Comparison of ENCODE assay signal across 13 cellular contexts in the genomic region with DNA sequence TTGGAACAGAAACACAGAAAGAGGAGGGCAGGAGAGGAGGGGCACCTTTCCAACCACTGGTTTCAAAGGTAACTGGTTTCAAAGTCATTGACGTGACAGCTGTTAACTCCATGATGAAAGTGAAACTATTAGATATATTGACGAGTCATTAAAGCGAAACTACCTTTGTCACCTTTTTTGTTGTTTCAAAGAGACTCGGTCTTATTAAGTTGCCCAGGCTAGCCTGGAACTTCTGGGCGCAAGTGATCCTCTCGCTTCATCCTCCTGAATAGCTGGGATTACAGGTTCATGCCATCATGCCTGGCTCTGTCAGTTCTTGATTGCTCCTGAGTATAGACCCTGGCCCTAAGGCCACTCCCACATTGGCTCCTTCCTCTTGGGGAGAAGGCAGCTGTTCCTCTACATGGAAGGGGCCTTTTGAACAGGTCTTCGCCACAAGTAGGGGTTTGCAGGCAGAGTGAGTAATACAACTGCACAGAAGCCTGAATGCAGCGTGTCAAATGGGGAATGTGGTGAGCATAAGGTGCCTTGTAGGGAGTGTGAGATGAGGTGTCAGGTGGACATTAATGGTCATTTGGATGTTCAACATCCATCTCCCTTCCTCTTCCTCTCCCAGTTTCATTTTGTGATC. TPM values are rescaled to one million over a fixed set of nuclear protein-coding genes. Genes with fewer than 3 reads are reported as not detected.
DNase-seq lines count a peak whose midpoint lies in the region; ATAC-seq lines count a peak whose summit lies in the region.
"Had no signal": no experiment of that assay in that cellular context is flagged by ENCODE, and none has a peak within 500 bp of the region (broad histone marks: within the 10 kb centered on the region; RNA-seq: fewer than 3 reads in every experiment).

No MANE protein-coding gene starts in this region.

- peaks cover 32 to 39% of the 10 kb centered on the region in 2 donors for H3K4me1 Mint-ChIP-seq in natural killer cell treated with Interleukin-12 subunit alpha and Interleukin-12 subunit beta and Interleukin-15 and Interleukin-18, amount 100 ng/mL, for 72 hours (ENCODE audit: low read depth in 2 of 2)
- peaks cover 21% of the 10 kb centered on the region for H3K4me1 Mint-ChIP-seq in activated T-helper 2 cell treated with anti-CD3 and anti-CD28 coated beads, Interferon-gamma antibody, Interleukin-2, Interleukin-4, amounts not matched to agents 10 μg/mL and 5 μg/mL and 100 μg/mL, durations not matched to agents 14 hours and 24 hours and 36 hours (ENCODE audit: low read depth)

- intact Hi-C loops in activated T-helper 2 cell treated with anti-CD3 and anti-CD28 coated beads, Interferon-gamma antibody, Interleukin-2, Interleukin-4, amounts not matched to agents 10 μg/mL and 5 μg/mL and 100 μg/mL, durations not matched to agents 14 hours and 24 hours and 36 hours (cut with micrococcal nuclease), result no loop called here

- H3K4me3 Mint-ChIP-seq in natural killer cell treated with Interleukin-12 subunit alpha and Interleukin-12 subunit beta and Interleukin-15 and Interleukin-18, amount 100 ng/mL, for 72 hours, result peak overlapping the region; percentile 62
- H3K4me3 Mint-ChIP-seq in activated T-helper 2 cell treated with anti-CD3 and anti-CD28 coated beads, Interferon-gamma antibody, Interleukin-2, Interleukin-4, amounts not matched to agents 10 μg/mL and 5 μg/mL and 100 μg/mL, durations not matched to agents 14 hours and 24 hours and 36 hours (ENCODE audit: low read depth), result no peak overlapping the region
- H3K4me3 Mint-ChIP-seq: activated naive CD4-positive, alpha-beta T cell treated with anti-CD3 and anti-CD28 coated beads, Interleukin-2, amount 50 U/mL, for 24 hours had no signal

- ATAC-seq in GM21529 (IDR thresholded peaks at IDR 0.05; ENCODE audit: unreplicated experiment), result peak; percentile 84
- peak; percentile 73 for ATAC-seq in HG03520 (IDR thresholded peaks at IDR 0.05; ENCODE audit: unreplicated experiment)
- ATAC-seq in natural killer cell treated with Interleukin-12 subunit alpha and Interleukin-12 subunit beta and Interleukin-15 and Interleukin-18, amount 100 ng/mL, for 72 hours, result peak in 1 of 2 donors; percentile 57

- DNase-seq in NK-92 treated with Interleukin-12 subunit alpha and Interleukin-12 subunit beta, amount 100 ng/mL, for 24 hours (lab: John Stamatoyannopoulos, UW), result peak; percentile 35
- DNase-seq in NK-92 (lab: John Stamatoyannopoulos, UW; ENCODE audit: unreplicated experiment) (no peak), H4 (ENCODE audit: low spot score) (no peak), SIG-M5 treated with dmso at 0.1 percent for 504 hours (lab: John Stamatoyannopoulos, UW; ENCODE audit: unreplicated experiment) (no peak)
- no peak for DNase-seq in natural killer cell treated with Interleukin-12 subunit alpha and Interleukin-12 subunit beta and Interleukin-15 and Interleukin-18, amount 100 ng/mL, for 72 hours (ENCODE audit: low spot score)
- no peak for DNase-seq in activated T-helper 2 cell treated with anti-CD3 and anti-CD28 coated beads, Interferon-gamma antibody, Interleukin-2, Interleukin-4, amounts not matched to agents 10 μg/mL and 5 μg/mL and 100 μg/mL, durations not matched to agents 14 hours and 24 hours and 36 hours (ENCODE audit: low spot score)
- DNase-seq: NCI-H1417 treated with DMSO at 0.1 percent for 48 hours; stimulated activated CD4-positive, alpha-beta T cell treated with anti-CD3 and anti-CD28 coated beads, Interleukin-4, amount 100 ng/mL, for 1 hour had no signal

- H3K27me3 Mint-ChIP-seq in natural killer cell treated with Interleukin-12 subunit alpha and Interleukin-12 subunit beta and Interleukin-15 and Interleukin-18, amount 100 ng/mL, for 72 hours, result no peaks in the 10 kb centered on the region
- no peaks in the 10 kb centered on the region for H3K27me3 Mint-ChIP-seq in activated T-helper 2 cell treated with anti-CD3 and anti-CD28 coated beads, Interferon-gamma antibody, Interleukin-2, Interleukin-4, amounts not matched to agents 10 μg/mL and 5 μg/mL and 100 μg/mL, durations not matched to agents 14 hours and 24 hours and 36 hours (ENCODE audit: low read depth)
- H3K27me3 Mint-ChIP-seq: activated naive CD4-positive, alpha-beta T cell treated with anti-CD3 and anti-CD28 coated beads, Interleukin-2, amount 50 U/mL, for 24 hours had no signal

- H3K36me3 Mint-ChIP-seq in natural killer cell treated with Interleukin-12 subunit alpha and Interleukin-12 subunit beta and Interleukin-15 and Interleukin-18, amount 100 ng/mL, for 72 hours, result no peaks in the 10 kb centered on the region
- H3K36me3 Mint-ChIP-seq in activated T-helper 2 cell treated with anti-CD3 and anti-CD28 coated beads, Interferon-gamma antibody, Interleukin-2, Interleukin-4, amounts not matched to agents 10 μg/mL and 5 μg/mL and 100 μg/mL, durations not matched to agents 14 hours and 24 hours and 36 hours (ENCODE audit: low read depth), result no peaks in the 10 kb centered on the region
- H3K36me3 Mint-ChIP-seq: activated naive CD4-positive, alpha-beta T cell treated with anti-CD3 and anti-CD28 coated beads, Interleukin-2, amount 50 U/mL, for 24 hours had no signal

- H3K9me3 Mint-ChIP-seq in natural killer cell treated with Interleukin-12 subunit alpha and Interleukin-12 subunit beta and Interleukin-15 and Interleukin-18, amount 100 ng/mL, for 72 hours, result no peaks in the 10 kb centered on the region
- H3K9me3 Mint-ChIP-seq in activated T-helper 2 cell treated with anti-CD3 and anti-CD28 coated beads, Interferon-gamma antibody, Interleukin-2, Interleukin-4, amounts not matched to agents 10 μg/mL and 5 μg/mL and 100 μg/mL, durations not matched to agents 14 hours and 24 hours and 36 hours, result no peaks in the 10 kb centered on the region
- H3K9me3 Mint-ChIP-seq: activated naive CD4-positive, alpha-beta T cell treated with anti-CD3 and anti-CD28 coated beads, Interleukin-2, amount 50 U/mL, for 24 hours had no signal

- H3K27ac Mint-ChIP-seq in natural killer cell treated with Interleukin-12 subunit alpha and Interleukin-12 subunit beta and Interleukin-15 and Interleukin-18, amount 100 ng/mL, for 72 hours, result peak overlapping the region; percentile 41 to 59
- H3K27ac Mint-ChIP-seq in activated T-helper 2 cell treated with anti-CD3 and anti-CD28 coated beads, Interferon-gamma antibody, Interleukin-2, Interleukin-4, amounts not matched to agents 10 μg/mL and 5 μg/mL and 100 μg/mL, durations not matched to agents 14 hours and 24 hours and 36 hours, result no peak overlapping the region
- H3K27ac Mint-ChIP-seq: activated naive CD4-positive, alpha-beta T cell treated with anti-CD3 and anti-CD28 coated beads, Interleukin-2, amount 50 U/mL, for 24 hours had no signal

RNA-seq across cellular contexts. Expression of a gene that starts 3.4 kb away (rescaled TPM):
- total RNA-seq in natural killer cell treated with Interleukin-12 subunit alpha and Interleukin-12 subunit beta and Interleukin-15 and Interleukin-18, amount 100 ng/mL, for 72 hours, result under 1 TPM in 1 of 2 donors, not detected in 1; 0.45 TPM
- total RNA-seq in activated T-helper 2 cell treated with anti-CD3 and anti-CD28 coated beads, Interferon-gamma antibody, Interleukin-2, Interleukin-4, amounts not matched to agents 10 μg/mL and 5 μg/mL and 100 μg/mL, durations not matched to agents 14 hours and 24 hours and 36 hours, result 3.5 and 5.8 TPM in 2 replicates
- total RNA-seq in H4 (2014; rRNA removed; shearing (Covaris generic)), result 5.8 and 7.3 TPM in 2 replicates
- total RNA-seq: mesenteric fat pad had no signal

RNA-seq across cellular contexts. Expression of a gene that starts 12.3 kb away (rescaled TPM):
- total RNA-seq in natural killer cell treated with Interleukin-12 subunit alpha and Interleukin-12 subunit beta and Interleukin-15 and Interleukin-18, amount 100 ng/mL, for 72 hours, result not detected
- total RNA-seq in activated T-helper 2 cell treated with anti-CD3 and anti-CD28 coated beads, Interferon-gamma antibody, Interleukin-2, Interleukin-4, amounts not matched to agents 10 μg/mL and 5 μg/mL and 100 μg/mL, durations not matched to agents 14 hours and 24 hours and 36 hours, result not detected in 2 replicates
- not detected in 2 replicates for total RNA-seq in H4 (2014; rRNA removed; shearing (Covaris generic))
- total RNA-seq: epithelial cell of proximal tubule, mesenteric fat pad had no signal

RNA-seq across cellular contexts. Expression of a gene that starts 13.8 kb away (rescaled TPM):
- 100 to 1,000 TPM in 1 of 2 donors, 10 to 100 TPM in 1; 58.1 to 113 TPM for total RNA-seq in natural killer cell treated with Interleukin-12 subunit alpha and Interleukin-12 subunit beta and Interleukin-15 and Interleukin-18, amount 100 ng/mL, for 72 hours
- 131 and 134 TPM in 2 replicates for total RNA-seq in activated T-helper 2 cell treated with anti-CD3 and anti-CD28 coated beads, Interferon-gamma antibody, Interleukin-2, Interleukin-4, amounts not matched to agents 10 μg/mL and 5 μg/mL and 100 μg/mL, durations not matched to agents 14 hours and 24 hours and 36 hours
- total RNA-seq in H4 (2014; rRNA removed; shearing (Covaris generic)), result 37.7 and 51.9 TPM in 2 replicates

RNA-seq across cellular contexts. Expression of a gene that starts 28.5 kb away (rescaled TPM):
- total RNA-seq in natural killer cell treated with Interleukin-12 subunit alpha and Interleukin-12 subunit beta and Interleukin-15 and Interleukin-18, amount 100 ng/mL, for 72 hours, result not detected
- not detected in 2 replicates for total RNA-seq in activated T-helper 2 cell treated with anti-CD3 and anti-CD28 coated beads, Interferon-gamma antibody, Interleukin-2, Interleukin-4, amounts not matched to agents 10 μg/mL and 5 μg/mL and 100 μg/mL, durations not matched to agents 14 hours and 24 hours and 36 hours
- not detected in 2 replicates for total RNA-seq in H4 (2014; rRNA removed; shearing (Covaris generic))
- total RNA-seq: epithelial cell of proximal tubule, mesenteric fat pad had no signal

RNA-seq across cellular contexts. Expression of a gene that starts 33.9 kb away (rescaled TPM):
- total RNA-seq in natural killer cell treated with Interleukin-12 subunit alpha and Interleukin-12 subunit beta and Interleukin-15 and Interleukin-18, amount 100 ng/mL, for 72 hours, result 1 to 10 TPM in 1 of 2 donors, under 1 TPM in 1; 0.83 to 2.6 TPM
- total RNA-seq in activated T-helper 2 cell treated with anti-CD3 and anti-CD28 coated beads, Interferon-gamma antibody, Interleukin-2, Interleukin-4, amounts not matched to agents 10 μg/mL and 5 μg/mL and 100 μg/mL, durations not matched to agents 14 hours and 24 hours and 36 hours, result 12.1 and 13.0 TPM in 2 replicates
- total RNA-seq in H4 (2014; rRNA removed; shearing (Covaris generic)), result 28.6 and 33.7 TPM in 2 replicates
